Comparison of ENCODE assay signal across 20 cellular contexts in genomic region chr18:76951600-76952247, GRCh38.
DNase-seq lines count a peak whose midpoint lies in the region; ATAC-seq and TF ChIP-seq lines count a peak whose summit lies in the region.
"Had no signal": no experiment of that assay in that cellular context is flagged by ENCODE, and none has a peak within 500 bp of the region (broad histone marks: within the 10 kb centered on the region; RNA-seq: fewer than 3 reads in every experiment).

No MANE protein-coding gene starts in this region.

- H3K9me3 ChIP-seq in PC-3 (ENCODE audit: low read length): no peaks in the 10 kb centered on the region
- H3K9me3 ChIP-seq: adrenal gland, gastroesophageal sphincter, Peyer's patch, transverse colon had no signal

- no peaks in the 10 kb centered on the region for H4K20me1 ChIP-seq in PC-3 (ENCODE audit: low read length)

- BruUV-seq in PC-3 (replicated peaks; lab: Mats Ljungman, UMichigan): no TSS peak

- H3K9ac ChIP-seq in PC-3 (ENCODE audit: low read length): no peak overlapping the region

- no peak for TF ChIP-seq CTCF in natural killer cell (IDR thresholded peaks at IDR 0.05)
- TF ChIP-seq CTCF in PC-3 (conservative IDR thresholded peaks at IDR 0.05; ENCODE audit: low read depth, low read length): no peak

- H3K79me2 ChIP-seq in PC-3 (ENCODE audit: low read length): no peaks in the 10 kb centered on the region

- H3K4me3 Mint-ChIP-seq in natural killer cell treated with Interleukin-12 subunit alpha and Interleukin-12 subunit beta and Interleukin-15 and Interleukin-18, amount 100 ng/mL, for 72 hours: peak overlapping the region; percentile 44
- no peak overlapping the region for H3K4me3 Mint-ChIP-seq in natural killer cell
- no peak overlapping the region for H3K4me3 Mint-ChIP-seq in central memory CD8-positive, alpha-beta T cell
- H3K4me3 Mint-ChIP-seq: HFFc6 had no signal

- H3K4me2 ChIP-seq in PC-3 (ENCODE audit: low read length): no peak overlapping the region

- peaks cover 16 to 30% of the 10 kb centered on the region in 2 donors for H3K4me1 Mint-ChIP-seq in natural killer cell treated with Interleukin-12 subunit alpha and Interleukin-12 subunit beta and Interleukin-15 and Interleukin-18, amount 100 ng/mL, for 72 hours (ENCODE audit: low read depth in 2 of 2)
- H3K4me1 Mint-ChIP-seq in natural killer cell: peaks cover 20 to 23% of the 10 kb centered on the region in 2 donors
- H3K4me1 Mint-ChIP-seq in central memory CD8-positive, alpha-beta T cell: peaks cover 42% of the 10 kb centered on the region

- peak overlapping the region in 1 of 2 donors; percentile 14 for H3K27ac Mint-ChIP-seq in natural killer cell treated with Interleukin-12 subunit alpha and Interleukin-12 subunit beta and Interleukin-15 and Interleukin-18, amount 100 ng/mL, for 72 hours
- H3K27ac Mint-ChIP-seq in natural killer cell: no peak overlapping the region
- peak overlapping the region; percentile 33 for H3K27ac Mint-ChIP-seq in central memory CD8-positive, alpha-beta T cell (ENCODE audit: low read depth)
- H3K27ac Mint-ChIP-seq: HFFc6 had no signal

- no peaks in the 10 kb centered on the region for H3K4me1 ChIP-seq in PC-3 (ENCODE audit: insufficient read depth, low read length)
- H3K4me1 ChIP-seq: Peyer's patch had no signal

- intact Hi-C loops in natural killer cell (cut with micrococcal nuclease): no loop called here
- intact Hi-C loops in PC-3 (cut with micrococcal nuclease): no loop called here

- ATAC-seq in natural killer cell treated with Interleukin-12 subunit alpha and Interleukin-12 subunit beta and Interleukin-15 and Interleukin-18, amount 100 ng/mL, for 72 hours: peak in 1 of 2 donors; percentile 75
- ATAC-seq in natural killer cell (no peak), HG03354 (IDR thresholded peaks at IDR 0.05; ENCODE audit: poor library complexity, severe bottlenecking, unreplicated experiment) (peak; percentile 62), PC-3 (no peak)
- ATAC-seq in central memory CD8-positive, alpha-beta T cell (replicated peaks; ENCODE audit: extremely low read depth, poor library complexity, severe bottlenecking): no peak
- ATAC-seq: gastroesophageal sphincter, left cardiac atrium had no signal

- H3K27ac ChIP-seq in PC-3 (ENCODE audit: low read length): no peak overlapping the region
- H3K27ac ChIP-seq: adrenal gland, cardiac muscle cell, Peyer's patch, SK-N-MC, transverse colon had no signal

- H3K9me3 Mint-ChIP-seq in natural killer cell treated with Interleukin-12 subunit alpha and Interleukin-12 subunit beta and Interleukin-15 and Interleukin-18, amount 100 ng/mL, for 72 hours: no peaks in the 10 kb centered on the region
- no peaks in the 10 kb centered on the region for H3K9me3 Mint-ChIP-seq in natural killer cell
- no peaks in the 10 kb centered on the region for H3K9me3 Mint-ChIP-seq in central memory CD8-positive, alpha-beta T cell
- H3K9me3 Mint-ChIP-seq: HFFc6 had no signal

- H3F3A ChIP-seq in PC-3 (ENCODE audit: low read length, unreplicated experiment): no peaks in the 10 kb centered on the region

- H3K27me3 ChIP-seq in PC-3 (ENCODE audit: low read length): no peaks in the 10 kb centered on the region
- H3K27me3 ChIP-seq: adrenal gland, cardiac muscle cell, gastroesophageal sphincter, Peyer's patch, transverse colon had no signal

- peaks cover 11% of the 10 kb centered on the region for H3K36me3 Mint-ChIP-seq in natural killer cell treated with Interleukin-12 subunit alpha and Interleukin-12 subunit beta and Interleukin-15 and Interleukin-18, amount 100 ng/mL, for 72 hours
- peaks cover 10% of the 10 kb centered on the region for H3K36me3 Mint-ChIP-seq in natural killer cell
- H3K36me3 Mint-ChIP-seq in central memory CD8-positive, alpha-beta T cell (ENCODE audit: insufficient read depth): peaks cover 15% of the 10 kb centered on the region

- POLR2A ChIA-PET in PC-3 (lab: Charles Lee; ENCODE audit: unreplicated experiment): no interaction called here

- no peak overlapping the region for H3K4me3 ChIP-seq in PC-3 (ENCODE audit: low read length)
- H3K4me3 ChIP-seq: adrenal gland, cardiac muscle cell, gastroesophageal sphincter, Peyer's patch, SK-N-MC, transverse colon had no signal

- CTCF ChIA-PET in PC-3 (lab: Charles Lee): no interaction called here

- H3K9me2 ChIP-seq in PC-3 (replicated peaks; ENCODE audit: low read length): no peaks in the 10 kb centered on the region

- no peak for DNase-seq in natural killer cell treated with Interleukin-12 subunit alpha and Interleukin-12 subunit beta and Interleukin-15 and Interleukin-18, amount 100 ng/mL, for 72 hours (ENCODE audit: low spot score)
- DNase-seq in natural killer cell: no peak
- no peak for DNase-seq in central memory CD8-positive, alpha-beta T cell (ENCODE audit: low spot score in 2 of 2)
- DNase-seq in retina: no peak
- DNase-seq in PC-3: no peak
- no peak for DNase-seq in GM19238 (ENCODE audit: insufficient read length, low spot score)
- DNase-seq in HT-29 (ENCODE audit: low spot score): no peak
- DNase-seq: activated CD4-positive, alpha-beta T cell treated with anti-CD3 and anti-CD28 coated beads, Interleukin-2, amount 50 U/mL, for 4 hours; adrenal gland; DMS79 treated with DMSO at 0.1 percent for 48 hours; HFFc6; left cardiac atrium; NCI-H146; NCI-H2171 treated with DMSO at 0.1 percent for 48 hours; Peyer's patch; transverse colon had no signal

- no peak overlapping the region for H2AFZ ChIP-seq in PC-3 (ENCODE audit: low read length)

- H3K36me3 ChIP-seq in PC-3 (ENCODE audit: low read depth, low read length): no peaks in the 10 kb centered on the region

- H3K27me3 Mint-ChIP-seq in natural killer cell treated with Interleukin-12 subunit alpha and Interleukin-12 subunit beta and Interleukin-15 and Interleukin-18, amount 100 ng/mL, for 72 hours: no peaks in the 10 kb centered on the region
- H3K27me3 Mint-ChIP-seq in natural killer cell (ENCODE audit: low read depth in 2 of 2): no peaks in the 10 kb centered on the region
- H3K27me3 Mint-ChIP-seq in central memory CD8-positive, alpha-beta T cell: no peaks in the 10 kb centered on the region
